In the genomic region with DNA sequence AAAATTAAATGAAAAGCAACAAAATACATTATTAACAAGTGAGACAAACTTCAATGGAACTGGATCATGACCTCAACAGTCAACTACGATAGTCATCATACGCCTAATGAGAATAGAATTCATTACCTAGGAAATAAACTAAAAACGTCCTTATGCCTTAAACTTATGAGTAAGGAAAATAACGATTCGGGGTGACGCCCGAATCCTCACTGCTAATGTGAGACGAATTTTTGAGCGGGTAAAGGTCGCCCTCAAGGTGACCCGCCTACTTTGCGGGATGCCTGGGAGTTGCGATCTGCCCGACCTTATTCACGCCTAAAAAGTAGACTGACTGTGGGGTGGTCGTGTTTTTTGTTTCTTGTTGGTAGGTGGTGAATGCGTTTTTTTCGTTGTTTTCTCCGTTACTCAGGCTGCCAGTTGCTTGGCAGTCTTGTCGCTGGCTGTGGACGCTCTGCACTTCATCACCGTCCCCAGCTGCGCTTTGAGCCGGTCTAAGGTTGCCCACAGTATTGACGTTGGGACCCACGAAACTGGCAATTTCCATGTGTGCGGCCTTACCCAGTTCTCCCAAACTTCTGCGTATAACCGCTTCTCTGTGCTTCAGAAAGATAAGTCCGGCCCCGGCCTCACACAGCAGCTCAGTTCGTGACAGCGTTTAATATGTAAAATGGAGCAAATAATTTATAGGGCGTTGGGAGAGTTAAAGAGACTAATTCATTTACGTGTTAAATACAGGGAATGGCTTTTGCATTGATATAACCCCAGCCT, we compare ENCODE assay signal across 8 cellular contexts. TPM values are rescaled to one million over a fixed set of nuclear protein-coding genes. Genes with fewer than 3 reads are reported as not detected.
DNase-seq lines count a peak whose midpoint lies in the region; ATAC-seq and TF ChIP-seq lines count a peak whose summit lies in the region.

No MANE protein-coding gene starts in this region.

- peak overlapping the region; percentile 74 to 90 (median 78) for H3K4me3 ChIP-seq in BLaER1 treated with 17β-estradiol and CSF1 and Interleukin-3, amounts not matched to agents 10 nM and 100 nM
- H3K4me3 ChIP-seq in dorsolateral prefrontal cortex, result peak overlapping the region; percentile 74 to 100 (median 91)
- H3K4me3 ChIP-seq in lower lobe of right lung, result peak overlapping the region; percentile 95

- ATAC-seq in GM19328 (IDR thresholded peaks at IDR 0.05; ENCODE audit: unreplicated experiment) (peak; percentile 47), HG03520 (IDR thresholded peaks at IDR 0.05; ENCODE audit: unreplicated experiment) (peak; percentile 39), lower lobe of right lung (peak; percentile 77 to 80)

- H3K27ac ChIP-seq in BLaER1 treated with 17β-estradiol and CSF1 and Interleukin-3, amounts not matched to agents 10 nM and 100 nM, result peak overlapping the region; percentile 95 to 99 (median 99)
- H3K27ac ChIP-seq in dorsolateral prefrontal cortex (peak overlapping the region; percentile 88 to 100 (median 98)), lower lobe of right lung (peak overlapping the region; percentile 97)

- peak overlapping the region; percentile 93 to 100 (median 98) for H3K9ac ChIP-seq in BLaER1 treated with 17β-estradiol and CSF1 and Interleukin-3, amounts not matched to agents 10 nM and 100 nM

- H3K36me3 ChIP-seq in BLaER1 treated with 17β-estradiol and CSF1 and Interleukin-3, amounts not matched to agents 10 nM and 100 nM, result peaks cover 29 to 49% (median 38%) of the 10 kb centered on the region in 11 experiments
- peaks cover 27% of the 10 kb centered on the region for H3K36me3 ChIP-seq in lower lobe of right lung

- peak overlapping the region; percentile 77 to 97 (median 90) for H3K4me2 ChIP-seq in BLaER1 treated with 17β-estradiol and CSF1 and Interleukin-3, amounts not matched to agents 10 nM and 100 nM

- H3K9me3 ChIP-seq in BLaER1 treated with 17β-estradiol and CSF1 and Interleukin-3, amounts not matched to agents 10 nM and 100 nM (replicated peaks in 1 of 11), result no peaks in the 10 kb centered on the region
- no peaks in the 10 kb centered on the region for H3K9me3 ChIP-seq in lower lobe of right lung

- H3K27me3 ChIP-seq in BLaER1 treated with 17β-estradiol and CSF1 and Interleukin-3, amounts not matched to agents 10 nM and 100 nM, result no peaks in the 10 kb centered on the region
- H3K27me3 ChIP-seq in dorsolateral prefrontal cortex (no peaks in the 10 kb centered on the region), lower lobe of right lung (ENCODE audit: low read depth) (no peaks in the 10 kb centered on the region)

- H4K20me1 ChIP-seq in BLaER1 treated with 17β-estradiol and CSF1 and Interleukin-3, amounts not matched to agents 10 nM and 100 nM, result peaks cover 33 to 54% (median 35%) of the 10 kb centered on the region in 11 experiments; a peak in 21 of 22 replicates

- H3K4me1 ChIP-seq in BLaER1 treated with 17β-estradiol and CSF1 and Interleukin-3, amounts not matched to agents 10 nM and 100 nM, result peaks cover 58 to 77% (median 60%) of the 10 kb centered on the region in 10 experiments
- H3K4me1 ChIP-seq in lower lobe of right lung, result peaks cover 59% of the 10 kb centered on the region

- TF ChIP-seq CTCF in dorsolateral prefrontal cortex (IDR thresholded peaks at IDR 0.05 in 54 of 56, conservative IDR thresholded peaks at IDR 0.05 in 2 of 56; ENCODE audit: low read depth in 1 of 56, partially characterized antibody in 56 of 56) (peak in 3 of 56 donors; percentile 3 to 22 (median 17)), lower lobe of right lung (IDR thresholded peaks at IDR 0.05) (no peak)

- intact Hi-C loops in dorsolateral prefrontal cortex (cut with DNase I), result loop anchor here in 1 of 2 donors (2.0 kb wide), 1 partner anchor 34 kb away; the partner anchor contains the start of gene CYB5R3
- intact Hi-C loops in lower lobe of right lung (cut with DNase I), result no loop called here

- peak; percentile 99 for DNase-seq in NCI-H748 (lab: John Stamatoyannopoulos, UW; ENCODE audit: unreplicated experiment)
- DNase-seq in activated CD4-positive, alpha-beta T cell treated with anti-CD3 and anti-CD28 coated beads, Interleukin-2, amount 50 U/mL, for 4 hours, result peak; percentile 78 to 84
- DNase-seq in dorsolateral prefrontal cortex, result peak; percentile 42 to 85 (median 74)
- peak; percentile 85 for DNase-seq in lower lobe of right lung
- peak; percentile 52 to 66 (median 63) for DNase-seq in stimulated activated CD4-positive, alpha-beta T cell treated with anti-CD3 and anti-CD28 coated beads, TNF-alpha, amount 100 ng/mL, for 1 hour (ENCODE audit: low read depth in 3 of 3, low spot score in 1 of 3)

RNA-seq across cellular contexts. Expression of gene POLDIP3, which starts 0.6 kb away (rescaled TPM):
- total RNA-seq in dorsolateral prefrontal cortex (10 to 100 TPM; 47.0 to 95.5 (median 65.3) TPM), lower lobe of right lung (75.0 TPM)

RNA-seq across cellular contexts. Expression of gene ATP5MGL, which starts 25.1 kb away (rescaled TPM):
- total RNA-seq in dorsolateral prefrontal cortex, result 1 to 10 TPM in 62 of 120 experiments, under 1 TPM in 31, not detected in 27; 0.65 to 6.3 (median 1.3) TPM
- total RNA-seq in lower lobe of right lung, result 1.0 TPM

RNA-seq across cellular contexts. Expression of gene CYB5R3, which starts 33.9 kb away (rescaled TPM):
- total RNA-seq in dorsolateral prefrontal cortex, result 100 to 1,000 TPM in 119 of 120 experiments, 10 to 100 TPM in 1; 85.4 to 229 (median 131) TPM
- 219 TPM for total RNA-seq in lower lobe of right lung

Comparison
In these comparisons a context has a peak if more than half of its experiments do, and no peak if none do; other contexts are left out.
1. Peak in every context shown above with its lines: DNase-seq, ATAC-seq, H3K4me3 ChIP-seq and H3K27ac ChIP-seq.